ENCODE assay signal across 13 cellular contexts in genomic region chr4:38071801-38072567, GRCh38.
DNase-seq lines count a peak whose midpoint lies in the region; ATAC-seq, FAIRE-seq and TF ChIP-seq lines count a peak whose summit lies in the region.
"Had no signal": no experiment of that assay in that cellular context is flagged by ENCODE, and none has a peak within 500 bp of the region (broad histone marks: within the 10 kb centered on the region; RNA-seq: fewer than 3 reads in every experiment).

No MANE protein-coding gene starts in this region.

- H3K36me3 ChIP-seq in DND-41 (ENCODE audit: insufficient read depth, low read length), result peaks cover 44% of the 10 kb centered on the region
- H3K36me3 ChIP-seq: ovary had no signal

- no peak for TF ChIP-seq POLR2A in erythroblast (IDR thresholded peaks at IDR 0.05; ENCODE audit: low read length)

- H3K4me1 ChIP-seq in DND-41 (ENCODE audit: insufficient read depth, low read length), result no peaks in the 10 kb centered on the region

- peak overlapping the region; percentile 65 to 72 for H3K27ac Mint-ChIP-seq in natural killer cell treated with Interleukin-12 subunit alpha and Interleukin-12 subunit beta and Interleukin-15 and Interleukin-18, amount 100 ng/mL, for 72 hours
- H3K27ac Mint-ChIP-seq in activated T-helper 2 cell treated with anti-CD3 and anti-CD28 coated beads, Interferon-gamma antibody, Interleukin-2, Interleukin-4, amounts not matched to agents 10 μg/mL and 5 μg/mL and 100 μg/mL, durations not matched to agents 14 hours and 24 hours and 36 hours, result no peak overlapping the region

- H2AFZ ChIP-seq in DND-41 (ENCODE audit: low read depth, low read length), result no peak overlapping the region

- H3K27me3 ChIP-seq in DND-41 (ENCODE audit: insufficient read depth, low read length, poor library complexity), result no peaks in the 10 kb centered on the region
- H3K27me3 ChIP-seq: ovary had no signal

- no peaks in the 10 kb centered on the region for H3K9me3 ChIP-seq in DND-41 (ENCODE audit: insufficient read depth, low read length, severe bottlenecking)
- H3K9me3 ChIP-seq: Caco-2, ovary had no signal

- no peaks in the 10 kb centered on the region for H3K27me3 Mint-ChIP-seq in natural killer cell treated with Interleukin-12 subunit alpha and Interleukin-12 subunit beta and Interleukin-15 and Interleukin-18, amount 100 ng/mL, for 72 hours
- no peaks in the 10 kb centered on the region for H3K27me3 Mint-ChIP-seq in activated T-helper 2 cell treated with anti-CD3 and anti-CD28 coated beads, Interferon-gamma antibody, Interleukin-2, Interleukin-4, amounts not matched to agents 10 μg/mL and 5 μg/mL and 100 μg/mL, durations not matched to agents 14 hours and 24 hours and 36 hours (ENCODE audit: low read depth)

- DNase-seq in DND-41 (no peak), NAMALWA (ENCODE audit: low spot score) (peak; percentile 28), erythroblast (lab: John Stamatoyannopoulos, UW) (peak; percentile 49 to 50), activated T-cell treated with anti-CD3 and anti-CD28 coated beads for 4 hours (no peak), D721Med (ENCODE audit: insufficient read length, low spot score) (no peak)
- no peak for DNase-seq in natural killer cell treated with Interleukin-12 subunit alpha and Interleukin-12 subunit beta and Interleukin-15 and Interleukin-18, amount 100 ng/mL, for 72 hours (ENCODE audit: low spot score)
- no peak for DNase-seq in activated T-helper 2 cell treated with anti-CD3 and anti-CD28 coated beads, Interferon-gamma antibody, Interleukin-2, Interleukin-4, amounts not matched to agents 10 μg/mL and 5 μg/mL and 100 μg/mL, durations not matched to agents 14 hours and 24 hours and 36 hours (ENCODE audit: low spot score)
- DNase-seq: activated naive CD4-positive, alpha-beta T cell treated with Interleukin-2 at 50 U/mL for 16 hours; Caco-2; foreskin fibroblast; NCI-H2107 had no signal

- TF ChIP-seq CTCF in DND-41 (IDR thresholded peaks at IDR 0.05; ENCODE audit: borderline replicate concordance, extremely low read depth, low read length, poor library complexity, severe bottlenecking), result no peak
- no peak for TF ChIP-seq CTCF in D721Med (IDR thresholded peaks at IDR 0.05; ENCODE audit: insufficient read depth, missing control alignments)

- ATAC-seq in DND-41 (ENCODE audit: insufficient read depth, low read depth), result peak; percentile 45; the same call in 1 of the 3 replicates
- ATAC-seq in natural killer cell treated with Interleukin-12 subunit alpha and Interleukin-12 subunit beta and Interleukin-15 and Interleukin-18, amount 100 ng/mL, for 72 hours, result peak; percentile 70 to 71
- no peak; the same call in 2 of the 3 replicates for ATAC-seq in SK-N-SH treated with all-trans-retinoic acid at 6 μM for 48 hours

- peaks cover 15 to 39% of the 10 kb centered on the region in 2 donors for H3K4me1 Mint-ChIP-seq in natural killer cell treated with Interleukin-12 subunit alpha and Interleukin-12 subunit beta and Interleukin-15 and Interleukin-18, amount 100 ng/mL, for 72 hours (ENCODE audit: low read depth in 2 of 2)
- H3K4me1 Mint-ChIP-seq in activated T-helper 2 cell treated with anti-CD3 and anti-CD28 coated beads, Interferon-gamma antibody, Interleukin-2, Interleukin-4, amounts not matched to agents 10 μg/mL and 5 μg/mL and 100 μg/mL, durations not matched to agents 14 hours and 24 hours and 36 hours (ENCODE audit: low read depth), result peaks cover 27% of the 10 kb centered on the region

- 0 out of 2 replicates have a peak, but pooled peaks cover 3% of the 10 kb centered on the region for H4K20me1 ChIP-seq in DND-41 (ENCODE audit: insufficient read depth, low read length)

- no peak overlapping the region for H3K9ac ChIP-seq in DND-41 (ENCODE audit: low read depth, low read length)

- intact Hi-C loops in activated T-helper 2 cell treated with anti-CD3 and anti-CD28 coated beads, Interferon-gamma antibody, Interleukin-2, Interleukin-4, amounts not matched to agents 10 μg/mL and 5 μg/mL and 100 μg/mL, durations not matched to agents 14 hours and 24 hours and 36 hours (cut with micrococcal nuclease), result no loop called here

- no peak for FAIRE-seq in D721Med (lab: Jason Lieb, UNC)

- peaks cover 4% of the 10 kb centered on the region for H3K36me3 Mint-ChIP-seq in natural killer cell treated with Interleukin-12 subunit alpha and Interleukin-12 subunit beta and Interleukin-15 and Interleukin-18, amount 100 ng/mL, for 72 hours
- H3K36me3 Mint-ChIP-seq in activated T-helper 2 cell treated with anti-CD3 and anti-CD28 coated beads, Interferon-gamma antibody, Interleukin-2, Interleukin-4, amounts not matched to agents 10 μg/mL and 5 μg/mL and 100 μg/mL, durations not matched to agents 14 hours and 24 hours and 36 hours (ENCODE audit: low read depth), result peaks cover 39% of the 10 kb centered on the region

- no peaks in the 10 kb centered on the region for H3K9me3 Mint-ChIP-seq in natural killer cell treated with Interleukin-12 subunit alpha and Interleukin-12 subunit beta and Interleukin-15 and Interleukin-18, amount 100 ng/mL, for 72 hours
- H3K9me3 Mint-ChIP-seq in activated T-helper 2 cell treated with anti-CD3 and anti-CD28 coated beads, Interferon-gamma antibody, Interleukin-2, Interleukin-4, amounts not matched to agents 10 μg/mL and 5 μg/mL and 100 μg/mL, durations not matched to agents 14 hours and 24 hours and 36 hours, result no peaks in the 10 kb centered on the region

- H3K27ac ChIP-seq in DND-41 (ENCODE audit: low read length), result no peak overlapping the region
- H3K27ac ChIP-seq: ovary had no signal

- H3K79me2 ChIP-seq in DND-41 (ENCODE audit: insufficient read depth, low read length), result no peaks in the 10 kb centered on the region

- H3K4me2 ChIP-seq in DND-41 (ENCODE audit: insufficient read depth, low read length), result no peak overlapping the region

- H3K4me3 Mint-ChIP-seq in natural killer cell treated with Interleukin-12 subunit alpha and Interleukin-12 subunit beta and Interleukin-15 and Interleukin-18, amount 100 ng/mL, for 72 hours, result no peak overlapping the region
- no peak overlapping the region for H3K4me3 Mint-ChIP-seq in activated T-helper 2 cell treated with anti-CD3 and anti-CD28 coated beads, Interferon-gamma antibody, Interleukin-2, Interleukin-4, amounts not matched to agents 10 μg/mL and 5 μg/mL and 100 μg/mL, durations not matched to agents 14 hours and 24 hours and 36 hours (ENCODE audit: low read depth)

- H3K4me3 ChIP-seq in DND-41 (ENCODE audit: low read depth in 1 of 2, low read length in 2 of 2), result no peak overlapping the region
- H3K4me3 ChIP-seq: ovary had no signal

TF ChIP-seq in SK-N-SH treated with all-trans-retinoic acid at 6 μM for 48 hours, 23 proteins besides CTCF, POLR2A, EP300 and RAD21:
- TF ChIP-seq BACH2 (CRISPR knock-in tag; IDR thresholded peaks at IDR 0.05; ENCODE audit: borderline replicate concordance) (no peak), ESRRG (CRISPR knock-in tag; IDR thresholded peaks at IDR 0.05) (no peak), GLIS3 (CRISPR knock-in tag; IDR thresholded peaks at IDR 0.05) (no peak)

Comparison
In these comparisons a context has a peak if more than half of its experiments do, and no peak if none do; other contexts are left out.
1. DNase-seq: peak in NAMALWA (single experiment) and erythroblast (2 of 2); none in DND-41 (single experiment), natural killer cell treated with Interleukin-12 subunit alpha and Interleukin-12 subunit beta and Interleukin-15 and Interleukin-18, amount 100 ng/mL, for 72 hours (single experiment), activated T-cell treated with anti-CD3 and anti-CD28 coated beads for 4 hours (single experiment), D721Med (single experiment) and activated T-helper 2 cell treated with anti-CD3 and anti-CD28 coated beads, Interferon-gamma antibody, Interleukin-2, Interleukin-4, amounts not matched to agents 10 μg/mL and 5 μg/mL and 100 μg/mL, durations not matched to agents 14 hours and 24 hours and 36 hours (single experiment).